ENCODE assay signal across 8 cellular contexts in genomic region chr5:139293199-139293503, GRCh38. TPM values are rescaled to one million over a fixed set of nuclear protein-coding genes. Genes with fewer than 3 reads are reported as not detected.
A peak's percentile ranks its signal among the peaks of the same experiment; 100 is the strongest.
DNase-seq lines count a peak whose midpoint lies in the region; ATAC-seq and TF ChIP-seq lines count a peak whose summit lies in the region.

No MANE protein-coding gene starts in this region.

- H3K27ac Mint-ChIP-seq in T-helper 17 cell, result peak overlapping the region; percentile 96

- H3K4me3 ChIP-seq in fibroblast of villous mesenchyme (ENCODE audit: low read depth, low read length), result peak overlapping the region; percentile 97
- H3K4me3 ChIP-seq in skeletal muscle cell (ENCODE audit: low read depth, low read length), result peak overlapping the region; percentile 89

- peaks cover 31% of the 10 kb centered on the region for H3K4me1 Mint-ChIP-seq in T-helper 17 cell

- no peaks in the 10 kb centered on the region for H3K9me3 ChIP-seq in T-helper 17 cell (ENCODE audit: control insufficient read depth, low read length, poor library complexity, severe bottlenecking)

- peak overlapping the region; percentile 96 for H3K4me3 Mint-ChIP-seq in T-helper 17 cell

- no peak for DNase-seq in T-helper 17 cell
- DNase-seq in fibroblast of villous mesenchyme (ENCODE audit: low read depth), result no peak
- DNase-seq in skeletal muscle cell (ENCODE audit: low read depth), result no peak
- no peak for DNase-seq in activated CD8-positive, alpha-beta memory T cell treated with anti-CD3 and anti-CD28 coated beads, Interleukin-2, amount 50 U/mL, for 4 hours
- no peak for DNase-seq in SHP77 treated with DMSO at 0.1 percent for 48 hours (lab: John Stamatoyannopoulos, UW)

- H3K36me3 Mint-ChIP-seq in T-helper 17 cell (ENCODE audit: low read depth), result no peaks in the 10 kb centered on the region

- no peak for TF ChIP-seq CTCF in fibroblast of villous mesenchyme (IDR thresholded peaks at IDR 0.05; ENCODE audit: insufficient read depth, low read depth, low read length)

- H3K27me3 Mint-ChIP-seq in T-helper 17 cell, result no peaks in the 10 kb centered on the region

- ATAC-seq in GM18907 (IDR thresholded peaks at IDR 0.05; ENCODE audit: unreplicated experiment), result peak; percentile 1
- ATAC-seq in T-helper 17 cell, result no peak
- ATAC-seq in HG03521 (IDR thresholded peaks at IDR 0.05; ENCODE audit: unreplicated experiment), result no peak
- no peak for ATAC-seq in GM19463 (IDR thresholded peaks at IDR 0.05; ENCODE audit: unreplicated experiment)

RNA-seq across cellular contexts. Expression of gene MATR3, which starts 0.4 kb away (rescaled TPM):
- total RNA-seq in T-helper 17 cell, result 100 to 1,000 TPM; 318 to 325 TPM
- 190 and 239 TPM in 2 replicates for total RNA-seq in fibroblast of villous mesenchyme

RNA-seq across cellular contexts. Expression of gene PAIP2, which starts 48.5 kb away (rescaled TPM):
- 100 to 1,000 TPM; 106 to 123 TPM for total RNA-seq in T-helper 17 cell
- 35.1 and 56.1 TPM in 2 replicates for total RNA-seq in fibroblast of villous mesenchyme
